In genomic region chr4:142264961-142265360, GRCh38 we compare ENCODE assay signal across 10 cellular contexts.
A peak's percentile ranks its signal among the peaks of the same experiment; 100 is the strongest.
DNase-seq lines count a peak whose midpoint lies in the region; ATAC-seq and TF ChIP-seq lines count a peak whose summit lies in the region.
"Had no signal": no experiment of that assay in that cellular context is flagged by ENCODE, and none has a peak within 500 bp of the region (broad histone marks: within the 10 kb centered on the region; RNA-seq: fewer than 3 reads in every experiment).

No MANE protein-coding gene starts in this region.

- POLR2A ChIA-PET in CD8-positive, alpha-beta memory T cell (lab: Charles Lee): no interaction called here

- H3K4me3 ChIP-seq in CD8-positive, alpha-beta memory T cell (ENCODE audit: low read length): no peak overlapping the region
- H3K4me3 ChIP-seq in brain microvascular endothelial cell (ENCODE audit: low read depth, low read length): no peak overlapping the region
- H3K4me3 ChIP-seq: SK-N-MC had no signal

- H3K36me3 ChIP-seq in CD8-positive, alpha-beta memory T cell (ENCODE audit: insufficient read depth, low read length): peaks cover 5% of the 10 kb centered on the region
- no peaks in the 10 kb centered on the region for H3K36me3 ChIP-seq in brain microvascular endothelial cell (replicated peaks)

- ATAC-seq in HG03432 (IDR thresholded peaks at IDR 0.05; ENCODE audit: unreplicated experiment) (peak; percentile 46), HG03469 (IDR thresholded peaks at IDR 0.05; ENCODE audit: unreplicated experiment) (no peak)

- DNase-seq in CD8-positive, alpha-beta memory T cell: no peak
- DNase-seq in brain microvascular endothelial cell (peak; percentile 53), lung microvascular endothelial cell (ENCODE audit: low read depth in 2 of 2) (peak; percentile 14 to 45), NCI-H2227 treated with DMSO at 0.1 percent for 48 hours (lab: John Stamatoyannopoulos, UW) (no peak), NCI-H1694 treated with DMSO at 0.1 percent for 48 hours (lab: John Stamatoyannopoulos, UW) (no peak), NCI-H226 (no peak)

- H3K4me1 ChIP-seq in CD8-positive, alpha-beta memory T cell (ENCODE audit: insufficient read depth, low read length): peaks cover 46% of the 10 kb centered on the region

- no peaks in the 10 kb centered on the region for H3K9me3 ChIP-seq in CD8-positive, alpha-beta memory T cell (ENCODE audit: low read length)

- peaks cover 79 to 90% (median 83%) of the 10 kb centered on the region in 3 donors for H3K4me1 Mint-ChIP-seq in CD8-positive, alpha-beta memory T cell

- peak overlapping the region in 6 of 8 donors; percentile 18 to 81 (median 46) for H3K27ac Mint-ChIP-seq in CD8-positive, alpha-beta memory T cell
- H3K27ac Mint-ChIP-seq: IgD-negative memory B cell had no signal

- no peak overlapping the region for H3K27ac ChIP-seq in CD8-positive, alpha-beta memory T cell (ENCODE audit: low read depth, low read length)
- peak overlapping the region; percentile 77 for H3K27ac ChIP-seq in brain microvascular endothelial cell
- H3K27ac ChIP-seq: SK-N-MC had no signal

- peaks cover 26 to 43% (median 26%) of the 10 kb centered on the region in 3 donors for H3K36me3 Mint-ChIP-seq in CD8-positive, alpha-beta memory T cell
- H3K36me3 Mint-ChIP-seq: IgD-negative memory B cell had no signal

- peaks cover 0 to 4% (median 0%) of the 10 kb centered on the region in 5 donors for H3K9me3 Mint-ChIP-seq in CD8-positive, alpha-beta memory T cell
- H3K9me3 Mint-ChIP-seq: IgD-negative memory B cell had no signal

- no peak for TF ChIP-seq CTCF in brain microvascular endothelial cell (IDR thresholded peaks at IDR 0.05; ENCODE audit: low read depth, low read length, missing control alignments)

- no peaks in the 10 kb centered on the region for H3K27me3 ChIP-seq in CD8-positive, alpha-beta memory T cell (ENCODE audit: insufficient read depth, low read length, poor library complexity, severe bottlenecking)
- H3K27me3 ChIP-seq in brain microvascular endothelial cell (replicated peaks): no peaks in the 10 kb centered on the region

- CTCF ChIA-PET in CD8-positive, alpha-beta memory T cell (lab: Charles Lee): no interaction called here

- in situ Hi-C loops in brain microvascular endothelial cell (cut with HindIII; ENCODE audit: low pct_ligation_motif_present, low sequenced_read_pairs): no loop called here

- peak overlapping the region in 3 of 7 donors; percentile 29 to 57 (median 36) for H3K4me3 Mint-ChIP-seq in CD8-positive, alpha-beta memory T cell
- H3K4me3 Mint-ChIP-seq: IgD-negative memory B cell had no signal

- no peaks in the 10 kb centered on the region for H3K27me3 Mint-ChIP-seq in CD8-positive, alpha-beta memory T cell
- H3K27me3 Mint-ChIP-seq: IgD-negative memory B cell had no signal

Comparison
In these comparisons a context has a peak if more than half of its experiments do, and no peak if none do; other contexts are left out.
1. DNase-seq: peak in brain microvascular endothelial cell (single experiment) and lung microvascular endothelial cell (2 of 2); none in CD8-positive, alpha-beta memory T cell (0 of 5), NCI-H2227 treated with DMSO at 0.1 percent for 48 hours (single experiment), NCI-H1694 treated with DMSO at 0.1 percent for 48 hours (single experiment) and NCI-H226 (single experiment).